Comparison of ENCODE assay signal across 1 cellular context in the genomic region with DNA sequence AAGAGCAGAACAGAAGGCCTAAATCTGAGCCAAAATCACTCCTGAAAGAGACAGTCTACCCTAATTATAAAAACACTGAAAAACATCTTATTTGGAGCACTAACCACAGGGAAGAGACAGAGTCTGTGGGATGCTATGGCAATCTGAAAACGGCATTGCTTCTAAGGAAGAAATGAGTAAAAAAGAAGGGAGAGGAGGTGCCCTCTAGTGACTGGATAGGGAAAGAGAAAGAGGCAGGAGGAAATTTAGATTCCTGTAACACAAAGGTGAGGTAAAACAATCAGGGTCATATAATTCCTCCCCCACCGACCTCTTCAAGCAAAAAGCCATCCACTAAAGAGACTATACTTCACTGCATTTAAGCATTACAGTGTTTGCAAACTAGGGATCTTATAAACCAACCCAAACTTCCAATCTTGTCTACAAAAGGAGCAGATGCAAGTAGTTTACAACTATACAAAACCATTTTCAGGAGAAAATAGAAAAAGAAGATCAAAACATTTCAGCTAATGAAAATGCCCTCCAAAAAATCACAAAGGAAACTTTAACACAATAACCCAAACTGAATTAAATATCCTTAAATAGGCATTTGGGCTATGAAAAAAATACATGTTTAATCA.
TF ChIP-seq lines count a peak whose summit lies in the region.

No MANE protein-coding gene starts in this region.

TF ChIP-seq in HepG2, 621 proteins besides CTCF, POLR2A, EP300 and RAD21 (continued from another document):
- TF ChIP-seq KLF9 (CRISPR knock-in tag; IDR thresholded peaks at IDR 0.05; ENCODE audit: low read depth), result no peak
